In the genomic region with DNA sequence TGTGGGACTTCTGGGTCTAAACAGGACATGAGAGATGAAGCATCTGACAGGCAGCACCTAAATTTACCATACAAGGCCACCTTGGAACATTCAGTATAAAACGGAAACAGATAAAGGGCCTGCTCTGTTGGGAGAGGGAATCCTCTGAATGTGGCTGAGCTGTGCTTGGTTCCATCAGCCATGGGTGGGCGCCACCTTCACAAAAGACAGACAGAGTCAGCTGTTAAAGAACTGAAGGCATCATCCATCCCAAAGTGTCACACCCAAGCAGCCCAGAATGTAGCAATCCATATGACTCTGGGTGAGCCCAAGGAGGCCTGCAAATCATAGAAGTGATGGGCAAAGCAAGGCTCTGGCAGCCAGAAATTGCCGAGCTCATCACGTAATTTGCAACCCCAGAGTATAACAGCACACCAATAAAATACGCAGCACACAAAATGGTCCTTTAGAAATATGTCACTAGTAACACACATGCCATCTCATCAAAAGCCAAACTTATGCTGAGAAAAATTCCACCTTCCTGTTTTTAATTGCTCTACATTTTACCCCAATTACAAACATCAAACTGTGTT, we compare ENCODE assay signal across 9 cellular contexts. TPM values are rescaled to one million over a fixed set of nuclear protein-coding genes. Genes with fewer than 3 reads are reported as not detected.
DNase-seq lines count a peak whose midpoint lies in the region; ATAC-seq, FAIRE-seq and TF ChIP-seq lines count a peak whose summit lies in the region.
"Had no signal": no experiment of that assay in that cellular context is flagged by ENCODE, and none has a peak within 500 bp of the region (broad histone marks: within the 10 kb centered on the region; RNA-seq: fewer than 3 reads in every experiment).

No MANE protein-coding gene starts in this region.

- no peaks in the 10 kb centered on the region for H3K27me3 ChIP-seq in foreskin keratinocyte

- H3K79me2 ChIP-seq in OCI-LY7 (ENCODE audit: insufficient read depth, low read depth, low read length): no peaks in the 10 kb centered on the region

- BruUV-seq in OCI-LY7 (replicated peaks; lab: Mats Ljungman, UMichigan): no TSS peak

- H2AFZ ChIP-seq in OCI-LY7 (ENCODE audit: low read length): no peak overlapping the region

- H3K27ac ChIP-seq in A549: no peak overlapping the region
- H3K27ac ChIP-seq in OCI-LY7 (ENCODE audit: low read depth, low read length, poor library complexity, severe bottlenecking): no peak overlapping the region
- no peak overlapping the region for H3K27ac ChIP-seq in foreskin keratinocyte

- POLR2A ChIA-PET in A549 (lab: Yijun Ruan, JAX) (no interaction called here), OCI-LY7 (lab: Charles Lee) (no interaction called here)

- TF ChIP-seq RAD21 in A549 (conservative IDR thresholded peaks at IDR 0.05 in 1 of 2, IDR thresholded peaks at IDR 0.05 in 1 of 2): 0 out of 5 replicates have a peak, but pooled peaks have one; percentile 12 to 19

- no peaks in the 10 kb centered on the region for H3K36me3 ChIP-seq in OCI-LY7 (ENCODE audit: insufficient read depth, low read length)

- DNase-seq in A549 (ENCODE audit: low read depth in 1 of 2, low spot score in 1 of 2) (no peak), GM13977 (ENCODE audit: low spot score) (no peak), OCI-LY7 (ENCODE audit: low spot score) (no peak), foreskin keratinocyte (no peak), foreskin melanocyte (no peak), superior temporal gyrus (ENCODE audit: extremely low spot score) (no peak)

- no peaks in the 10 kb centered on the region for H4K20me1 ChIP-seq in OCI-LY7 (ENCODE audit: insufficient read depth, low read length)

- ATAC-seq in A549 (peak in 1 of 2 experiments; percentile 33; a peak in 1 of 6 replicates), foreskin keratinocyte (no peak), GM18861 (IDR thresholded peaks at IDR 0.05; ENCODE audit: unreplicated experiment) (no peak), HG03565 (IDR thresholded peaks at IDR 0.05; ENCODE audit: unreplicated experiment) (no peak)

- H3K9me3 ChIP-seq in A549 (no peaks in the 10 kb centered on the region), OCI-LY7 (ENCODE audit: low read length) (no peaks in the 10 kb centered on the region)

- CTCF ChIA-PET in A549 (lab: Yijun Ruan, JAX): interaction anchor here (1.0 to 1.1 kb wide), 2 partner anchors 137 to 201 kb away, joined by 3 to 4 read pairs; no protein-coding TSS in a partner anchor
- CTCF ChIA-PET in OCI-LY7 (lab: Charles Lee; ENCODE audit: unreplicated experiment): no interaction called here

- intact Hi-C loops in OCI-LY7 (cut with micrococcal nuclease; ENCODE audit: unreplicated experiment): no loop called here

- H3K9me2 ChIP-seq in OCI-LY7 (ENCODE audit: insufficient read depth, low read length): no peaks in the 10 kb centered on the region

- no peak for FAIRE-seq in A549 (lab: Jason Lieb, UNC)
- FAIRE-seq: colon had no signal

- WGBS in A549 (ENCODE audit: missing lambda C conversion rate): 69% methylated on average over 5 of the region's 5 CpGs

- in situ Hi-C loops in GM13977 (cut with MboI; ENCODE audit: low pct_unique_long_range_greater_than_20kb, low sequenced_read_pairs, unreplicated experiment): no loop called here

- no peak for TF ChIP-seq EP300 in A549 (IDR thresholded peaks at IDR 0.05)

- no peaks in the 10 kb centered on the region for H3K4me1 ChIP-seq in A549
- H3K4me1 ChIP-seq in OCI-LY7 (ENCODE audit: insufficient read depth, low read length, poor library complexity, severe bottlenecking): no peaks in the 10 kb centered on the region
- peaks cover 5% of the 10 kb centered on the region for H3K4me1 ChIP-seq in foreskin keratinocyte

- TF ChIP-seq POLR2A in A549 (IDR thresholded peaks at IDR 0.05; ENCODE audit: low read length): no peak

- H3K4me3 ChIP-seq in A549 (no peak overlapping the region), OCI-LY7 (ENCODE audit: low read depth, low read length, poor library complexity, severe bottlenecking) (no peak overlapping the region)

- no peak for TF ChIP-seq CTCF in A549 (IDR thresholded peaks at IDR 0.05)
- peak; percentile 42 for TF ChIP-seq CTCF in GM13977 (IDR thresholded peaks at IDR 0.05; ENCODE audit: extremely low read depth, insufficient read depth, missing control alignments)
- TF ChIP-seq CTCF in OCI-LY7 (conservative IDR thresholded peaks at IDR 0.05; ENCODE audit: low read length): peak; percentile 34; the same call in 1 of the 2 replicates
- peak; percentile 63 for TF ChIP-seq CTCF in foreskin keratinocyte (conservative IDR thresholded peaks at IDR 0.05)

- H3K4me2 ChIP-seq in A549 (no peak overlapping the region), OCI-LY7 (ENCODE audit: low read length) (no peak overlapping the region)

TF ChIP-seq in A549, 52 proteins besides CTCF, POLR2A, EP300 and RAD21:
- no peak for TF ChIP-seq MAX (IDR thresholded peaks at IDR 0.05)
- peak; percentile 65 for TF ChIP-seq MAFK (IDR thresholded peaks at IDR 0.05; ENCODE audit: partially characterized antibody)
- TF ChIP-seq NFE2L2 (conservative IDR thresholded peaks at IDR 0.05; ENCODE audit: low read length): no peak
- TF ChIP-seq HOXB13 (CRISPR knock-in tag; IDR thresholded peaks at IDR 0.05; ENCODE audit: low read depth): no peak

RNA-seq across cellular contexts. Expression of gene RBP1, which starts 24.8 kb away (rescaled TPM):
- 4.3 and 8.2 TPM in 2 replicates for polyA plus RNA-seq in A549 (2011; rRNA removed)
- polyA plus RNA-seq in A549 (2012; cell fraction: cytosol; rRNA removed): 4.0 and 5.2 TPM in 2 replicates
- 1.7 and 4.3 TPM in 2 replicates for polyA plus RNA-seq in A549 (2012; cell fraction: nucleus; rRNA removed)
- polyA plus RNA-seq in A549 (2017; fragmentation: RNase III; extraction: RNeasy Plus Mini Kit Qiagen cat#74134 plus additional on column Dnase treatment): 9.1 to 17.8 TPM (median 16.7 TPM) in 3 replicates
- polyA minus RNA-seq in A549 (2011; rRNA and poly(A)+ RNA removed): 2.2 and 2.4 TPM in 2 replicates
- total RNA-seq in OCI-LY7 (2014; rRNA removed; shearing (Covaris generic)): not detected in 2 replicates
- total RNA-seq in OCI-LY7 (2022): not detected in 2 replicates
- 37.5 and 137 TPM in 2 replicates for total RNA-seq in foreskin keratinocyte
- 59.8 and 303 TPM in 2 replicates for polyA plus RNA-seq in foreskin keratinocyte

Comparison
In these comparisons a context has a peak if more than half of its experiments do, and no peak if none do; other contexts are left out.
1. RNA of gene RBP1, which starts 24.8 kb away (total RNA-seq): 37.5 to 137 TPM in foreskin keratinocyte; not detected in OCI-LY7; every median in the first group is over 10 times any median in the second.